8 cellular contexts compared by ENCODE assay signal in genomic region chr6:49462599-49462926, GRCh38. TPM values are rescaled to one million over a fixed set of nuclear protein-coding genes. Genes with fewer than 3 reads are reported as not detected.
DNase-seq lines count a peak whose midpoint lies in the region; ATAC-seq and TF ChIP-seq lines count a peak whose summit lies in the region.

No MANE protein-coding gene starts in this region.

- in situ Hi-C loops in IMR-90 (cut with MboI; ENCODE audit: low sequenced_read_pairs) (no loop called here), mammary epithelial cell (cut with MboI; ENCODE audit: low sequenced_read_pairs in 2 of 2) (no loop called here)

- H3K27me3 ChIP-seq in IMR-90 (ENCODE audit: control insufficient read depth, insufficient read depth, low read length) (no peaks in the 10 kb centered on the region), mammary epithelial cell (ENCODE audit: insufficient read depth, low read length) (no peaks in the 10 kb centered on the region), mesendoderm (ENCODE audit: insufficient read depth, low read length, poor library complexity) (no peaks in the 10 kb centered on the region)

- no peak for TF ChIP-seq RAD21 in IMR-90 (IDR thresholded peaks at IDR 0.05; ENCODE audit: low read length)

- H4K8ac ChIP-seq in IMR-90 (ENCODE audit: low read depth in 2 of 2, low read length in 2 of 2) (peak overlapping the region; percentile 86 to 94), mesendoderm (ENCODE audit: low read depth, low read length) (no peak overlapping the region)

- H3K36me3 Mint-ChIP-seq in CD14-positive monocyte, result peaks cover 3 to 11% of the 10 kb centered on the region in 2 donors

- ATAC-seq in GM21381 (IDR thresholded peaks at IDR 0.05; ENCODE audit: unreplicated experiment) (peak; percentile 2), IMR-90 (ENCODE audit: low read depth) (peak; percentile 7; the same call in 1 of the 2 replicates), HG02623 (IDR thresholded peaks at IDR 0.05; ENCODE audit: unreplicated experiment) (no peak)

- H2AFZ ChIP-seq in IMR-90 (replicated peaks; ENCODE audit: low read length, poor library complexity) (peak overlapping the region; percentile 99), mammary epithelial cell (ENCODE audit: low read depth, low read length) (peak overlapping the region; percentile 93)

- H2BK120ac ChIP-seq in IMR-90 (ENCODE audit: low read depth, low read length) (no peak overlapping the region), mesendoderm (ENCODE audit: low read depth, low read length) (no peak overlapping the region)

- H3K4me3 ChIP-seq in IMR-90 (ENCODE audit: insufficient read depth, low read depth, low read length) (peak overlapping the region; percentile 82), mammary epithelial cell (replicated peaks in 1 of 3; ENCODE audit: insufficient read depth in 1 of 3, low read depth in 2 of 3, low read length in 3 of 3) (peak overlapping the region; percentile 59 to 87 (median 78)), mesendoderm (ENCODE audit: low read length) (peak overlapping the region; percentile 76)

- peak overlapping the region; percentile 70; the same call in 1 of the 2 replicates for H3K56ac ChIP-seq in IMR-90 (ENCODE audit: extremely low read depth, insufficient read depth, low read length)
- H3K56ac ChIP-seq in mesendoderm (ENCODE audit: low read length), result peak overlapping the region; percentile 86

- no peaks in the 10 kb centered on the region for H3K9me1 ChIP-seq in IMR-90 (ENCODE audit: insufficient read depth, low read length)

- H3K27me3 Mint-ChIP-seq in CD14-positive monocyte (ENCODE audit: low read depth in 3 of 3), result peaks cover 0 to 4% (median 0%) of the 10 kb centered on the region in 3 donors

- peak overlapping the region; percentile 83 for H3K9ac ChIP-seq in IMR-90 (ENCODE audit: low read depth, low read length)
- H3K9ac ChIP-seq in mammary epithelial cell (ENCODE audit: insufficient read depth, low read length), result peak overlapping the region; percentile 88
- H3K9ac ChIP-seq in mesendoderm (ENCODE audit: low read length), result peak overlapping the region; percentile 79

- H3K4ac ChIP-seq in IMR-90 (ENCODE audit: low read depth, low read length) (peak overlapping the region; percentile 73), mesendoderm (ENCODE audit: low read depth, low read length) (no peak overlapping the region)

- peak overlapping the region; percentile 51 for H3K27ac ChIP-seq in IMR-90 (ENCODE audit: insufficient read depth, low read length)
- H3K27ac ChIP-seq in mammary epithelial cell (ENCODE audit: insufficient read depth, low read depth, low read length), result peak overlapping the region; percentile 94
- no peak overlapping the region for H3K27ac ChIP-seq in mesendoderm (ENCODE audit: low read depth, low read length)

- H2BK15ac ChIP-seq in IMR-90 (ENCODE audit: low read depth, low read length) (no peak overlapping the region), mesendoderm (replicated peaks; ENCODE audit: low read depth) (no peak overlapping the region)

- TF ChIP-seq CTCF in CD14-positive monocyte (IDR thresholded peaks at IDR 0.05) (no peak), IMR-90 (conservative IDR thresholded peaks at IDR 0.05; ENCODE audit: low read depth, low read length) (no peak), mammary epithelial cell (conservative IDR thresholded peaks at IDR 0.05 in 1 of 2, IDR thresholded peaks at IDR 0.05 in 1 of 2; ENCODE audit: extremely low read depth in 1 of 2, insufficient read depth in 1 of 2, low read depth in 1 of 2, low read length in 2 of 2) (no peak)

- no peak for TF ChIP-seq POLR2A in IMR-90 (IDR thresholded peaks at IDR 0.05; ENCODE audit: low read depth, low read length)

- intact Hi-C loops in CD14-positive monocyte (cut with micrococcal nuclease), result no loop called here
- intact Hi-C loops in IMR-90 (cut with micrococcal nuclease), result no loop called here
- intact Hi-C loops in mammary epithelial cell (cut with micrococcal nuclease), result loop anchor here (5.0 kb wide), 1 partner anchor 70 kb away; no protein-coding TSS in a partner anchor

- dilution Hi-C loops in IMR-90 (cut with HindIII; ENCODE audit: low sequenced_read_pairs, unreplicated experiment) (no loop called here), mammary epithelial cell (cut with HindIII; ENCODE audit: low sequenced_read_pairs) (no loop called here)

- H3K4me2 ChIP-seq in IMR-90 (ENCODE audit: low read depth, low read length), result peak overlapping the region; percentile 75
- H3K4me2 ChIP-seq in mammary epithelial cell (ENCODE audit: insufficient read depth, low read depth, low read length), result peak overlapping the region; percentile 91
- peak overlapping the region; percentile 98 for H3K4me2 ChIP-seq in mesendoderm (ENCODE audit: low read length)

- H4K5ac ChIP-seq in IMR-90 (ENCODE audit: low read depth, low read length) (peak overlapping the region; percentile 83), mesendoderm (ENCODE audit: low read length) (no peak overlapping the region)

- peak overlapping the region; percentile 83 for H3K14ac ChIP-seq in IMR-90 (replicated peaks; ENCODE audit: low read depth, low read length)

- BruUV-seq in IMR-90 (replicated peaks; lab: Mats Ljungman, UMichigan) (TSS peak; percentile 62), mammary epithelial cell (replicated peaks; lab: Mats Ljungman, UMichigan) (TSS peak; percentile 60)

- CTCF ChIA-PET in IMR-90 (lab: Yijun Ruan, JAX) (no interaction called here), mammary epithelial cell (lab: Charles Lee; ENCODE audit: low non-redundant PET) (no interaction called here)

- no peak overlapping the region for H2BK20ac ChIP-seq in IMR-90 (ENCODE audit: low read depth, low read length)

- POLR2A ChIA-PET in IMR-90 (lab: Charles Lee; ENCODE audit: unreplicated experiment), result no interaction called here

- no peaks in the 10 kb centered on the region for H3K9me3 Mint-ChIP-seq in CD14-positive monocyte

- DNase-seq in CD14-positive monocyte (ENCODE audit: low spot score) (no peak), IMR-90 (no peak), mammary epithelial cell (no peak), mesendoderm (no peak), iPS-NIHi7 (ENCODE audit: extremely low spot score) (no peak), medulla oblongata (ENCODE audit: extremely low spot score) (no peak)

- H3K36me3 ChIP-seq in IMR-90 (ENCODE audit: control insufficient read depth, insufficient read depth, low read length), result peaks cover 2% of the 10 kb centered on the region
- H3K36me3 ChIP-seq in mammary epithelial cell (ENCODE audit: insufficient read depth, low read length), result no peaks in the 10 kb centered on the region
- no peaks in the 10 kb centered on the region for H3K36me3 ChIP-seq in mesendoderm (ENCODE audit: control insufficient read depth, insufficient read depth, low read length)

- H3K79me1 ChIP-seq in IMR-90 (ENCODE audit: low read depth in 1 of 2, low read length in 2 of 2), result peaks cover 30 to 35% of the 10 kb centered on the region in 2 experiments
- H3K79me1 ChIP-seq in mesendoderm (ENCODE audit: low read length), result peaks cover 7% of the 10 kb centered on the region

- peaks cover 35% of the 10 kb centered on the region for H3K4me1 Mint-ChIP-seq in CD14-positive monocyte

- peak overlapping the region; percentile 86 for H2AK9ac ChIP-seq in IMR-90 (replicated peaks; ENCODE audit: low read depth, low read length, poor library complexity)

- H3K4me1 ChIP-seq in IMR-90 (ENCODE audit: control insufficient read depth, insufficient read depth, low read length), result no peaks in the 10 kb centered on the region; the same call in 1 of the 2 replicates
- no peaks in the 10 kb centered on the region for H3K4me1 ChIP-seq in mammary epithelial cell (ENCODE audit: insufficient read depth, low read length)
- H3K4me1 ChIP-seq in mesendoderm (ENCODE audit: control insufficient read depth, low read depth, low read length), result peaks cover 3% of the 10 kb centered on the region

- H4K91ac ChIP-seq in IMR-90 (ENCODE audit: insufficient read depth, low read depth, low read length), result peak overlapping the region; percentile 56; the same call in 1 of the 2 replicates

- peak overlapping the region; percentile 72 for H2AK5ac ChIP-seq in IMR-90 (ENCODE audit: low read depth, low read length)
- H2AK5ac ChIP-seq in mesendoderm (ENCODE audit: low read length), result no peak overlapping the region

- peak overlapping the region; percentile 97 to 100 (median 98) for H3K27ac Mint-ChIP-seq in CD14-positive monocyte

- H3K9me3 ChIP-seq in IMR-90 (ENCODE audit: control insufficient read depth, insufficient read depth, low read length) (no peaks in the 10 kb centered on the region), mammary epithelial cell (replicated peaks; ENCODE audit: insufficient read depth, low read length) (no peaks in the 10 kb centered on the region)

- H2BK5ac ChIP-seq in IMR-90 (ENCODE audit: low read depth, low read length, poor library complexity, severe bottlenecking) (peak overlapping the region; percentile 22), mesendoderm (ENCODE audit: low read length) (no peak overlapping the region)

- peak overlapping the region; percentile 92 to 99 for H3K4me3 Mint-ChIP-seq in CD14-positive monocyte

- WGBS in IMR-90 (ENCODE audit: extremely low coverage in 2 of 2, insufficient read length in 1 of 2), 2 experiments, result 20% methylated on average over 1 of the region's 7 CpGs; no CpG with 5 or more reads in 1 of the 2 experiments
- WGBS in mammary epithelial cell (ENCODE audit: low coverage, missing lambda C conversion rate), result 5% methylated on average over 7 of the region's 7 CpGs
- no CpG with 5 or more reads among the region's 7 CpGs for WGBS in mesendoderm (ENCODE audit: extremely low coverage, insufficient coverage, low lambda C conversion rate)

- H4K20me1 ChIP-seq in IMR-90 (ENCODE audit: insufficient read depth, low read length) (no peaks in the 10 kb centered on the region), mammary epithelial cell (ENCODE audit: insufficient read depth, low read length) (no peaks in the 10 kb centered on the region)

- H3K18ac ChIP-seq in IMR-90 (ENCODE audit: low read depth, low read length), result no peak overlapping the region
- H3K18ac ChIP-seq in mesendoderm (ENCODE audit: low read length), result no peak overlapping the region

- H3K23ac ChIP-seq in IMR-90 (ENCODE audit: low read depth, low read length), result peak overlapping the region; percentile 72
- H3K23ac ChIP-seq in mesendoderm (ENCODE audit: low read length), result no peak overlapping the region

- H3K79me2 ChIP-seq in mammary epithelial cell (ENCODE audit: insufficient read depth, low read length), result peaks cover 58% of the 10 kb centered on the region
- peaks cover 23% of the 10 kb centered on the region for H3K79me2 ChIP-seq in mesendoderm (ENCODE audit: control insufficient read depth, insufficient read depth, low read length)

RNA-seq across cellular contexts. Expression of gene MMUT, which starts 0.5 kb away (rescaled TPM):
- polyA plus RNA-seq in CD14-positive monocyte (1 to 10 TPM; 6.4 to 9.2 TPM), IMR-90 (2012; rRNA removed) (8.3 and 10.6 TPM in 2 replicates), mammary epithelial cell (7.9 TPM)
- total RNA-seq in IMR-90 (2012; rRNA removed) (11.7 and 15.3 TPM in 2 replicates), mammary epithelial cell (10 to 100 TPM in 1 of 2 donors, 1 to 10 TPM in 1; 8.8 to 15.8 TPM)
- polyA plus RNA-seq in IMR-90 (2012; cell fraction: cytosol; rRNA removed), result 1.5 and 2.3 TPM in 2 replicates
- 1.0 and 7.7 TPM in 2 replicates for polyA plus RNA-seq in IMR-90 (2012; cell fraction: nucleus; rRNA removed; ENCODE audit: low replicate concordance)
- 15.2 TPM for polyA minus RNA-seq in mammary epithelial cell
- polyA plus RNA-seq in mesendoderm (2013, experiment 1 of 2), result 6.7 TPM
- 6.9 TPM for polyA plus RNA-seq in mesendoderm (2013, experiment 2 of 2)

RNA-seq across cellular contexts. Expression of gene CENPQ, which starts 0.6 kb away (rescaled TPM):
- polyA plus RNA-seq in CD14-positive monocyte (1 to 10 TPM; 3.0 to 3.3 TPM), IMR-90 (2012; rRNA removed) (3.2 and 3.7 TPM in 2 replicates), mammary epithelial cell (5.9 TPM)
- total RNA-seq in IMR-90 (2012; rRNA removed) (2.2 and 5.8 TPM in 2 replicates), mammary epithelial cell (1 to 10 TPM; 2.8 to 6.6 TPM)
- polyA plus RNA-seq in IMR-90 (2012; cell fraction: cytosol; rRNA removed), result 0.25 and 0.35 TPM in 2 replicates
- 0.10 and 0.94 TPM in 2 replicates for polyA plus RNA-seq in IMR-90 (2012; cell fraction: nucleus; rRNA removed; ENCODE audit: low replicate concordance)
- polyA minus RNA-seq in mammary epithelial cell, result 3.6 TPM
- polyA plus RNA-seq in mesendoderm (2013, experiment 1 of 2), result 19.6 TPM
- polyA plus RNA-seq in mesendoderm (2013, experiment 2 of 2), result 20.2 TPM

RNA-seq across cellular contexts. Expression of gene GLYATL3, which starts 37.2 kb away (rescaled TPM):
- not detected for polyA plus RNA-seq in CD14-positive monocyte
- total RNA-seq in IMR-90 (2012; rRNA removed), result not detected in 2 replicates
- polyA plus RNA-seq in IMR-90 (2012; rRNA removed), result not detected in 2 replicates
- polyA plus RNA-seq in IMR-90 (2012; cell fraction: cytosol; rRNA removed), result not detected in 2 replicates
- polyA plus RNA-seq in IMR-90 (2012; cell fraction: nucleus; rRNA removed; ENCODE audit: low replicate concordance), result not detected in 2 replicates
- not detected for total RNA-seq in mammary epithelial cell
- polyA plus RNA-seq in mammary epithelial cell, result not detected
- not detected for polyA minus RNA-seq in mammary epithelial cell
- not detected for polyA plus RNA-seq in mesendoderm (2013, experiment 1 of 2)
- not detected for polyA plus RNA-seq in mesendoderm (2013, experiment 2 of 2)
